Comparison of ENCODE assay signal across 23 cellular contexts in the genomic region with DNA sequence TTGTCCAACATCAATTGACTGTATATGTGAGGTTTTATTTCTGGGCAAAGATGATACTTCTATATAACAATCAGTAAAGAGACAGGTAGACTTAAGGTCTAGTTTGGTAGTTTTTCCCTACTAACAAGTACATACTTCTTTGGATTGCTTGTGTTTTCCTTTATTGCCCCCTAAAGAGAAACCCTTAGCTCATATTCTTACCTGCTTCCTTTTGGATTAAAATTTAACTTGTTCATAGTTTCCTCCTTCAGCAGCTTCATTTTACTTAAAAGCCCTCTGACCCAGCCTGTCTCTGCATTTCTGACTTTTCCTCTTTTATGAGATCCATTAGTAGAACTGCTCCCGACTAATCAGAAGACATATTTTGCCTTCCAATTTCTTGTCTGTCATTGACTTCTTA.
DNase-seq lines count a peak whose midpoint lies in the region; ATAC-seq and TF ChIP-seq lines count a peak whose summit lies in the region.
"Had no signal": no experiment of that assay in that cellular context is flagged by ENCODE, and none has a peak within 500 bp of the region (broad histone marks: within the 10 kb centered on the region; RNA-seq: fewer than 3 reads in every experiment).

No MANE protein-coding gene starts in this region.

- H3F3A ChIP-seq in MM.1S (ENCODE audit: insufficient read depth, low read length), result no peaks in the 10 kb centered on the region

- H3K9me3 ChIP-seq in mucosa of descending colon, result no peaks in the 10 kb centered on the region
- no peaks in the 10 kb centered on the region for H3K9me3 ChIP-seq in MM.1S (replicated peaks; ENCODE audit: insufficient read depth, low read length)
- H3K9me3 ChIP-seq in stomach, result no peaks in the 10 kb centered on the region
- H3K9me3 ChIP-seq: BE2C, BLaER1 had no signal

- no peak overlapping the region for H3K9ac ChIP-seq in MM.1S (ENCODE audit: low read length)
- H3K9ac ChIP-seq: BLaER1 had no signal

- H3K27ac ChIP-seq in MM.1S (ENCODE audit: low read length) (no peak overlapping the region), stomach (no peak overlapping the region)
- H3K27ac ChIP-seq: BLaER1 had no signal

- no peak for TF ChIP-seq POLR2A in stomach (IDR thresholded peaks at IDR 0.05)

- H3K4me3 ChIP-seq in mucosa of descending colon, result no peak overlapping the region
- no peak overlapping the region for H3K4me3 ChIP-seq in MM.1S (ENCODE audit: low read length)
- H3K4me3 ChIP-seq in stomach, result no peak overlapping the region
- H3K4me3 ChIP-seq: BLaER1, GM12878 had no signal

- no peaks in the 10 kb centered on the region for H3K36me3 ChIP-seq in mucosa of descending colon (ENCODE audit: low read depth)
- H3K36me3 ChIP-seq in MM.1S (replicated peaks; ENCODE audit: insufficient read depth, low read length), result no peaks in the 10 kb centered on the region
- H3K36me3 ChIP-seq in stomach, result no peaks in the 10 kb centered on the region
- H3K36me3 ChIP-seq: BE2C, BLaER1 had no signal

- peak; percentile 50 for ATAC-seq in mucosa of descending colon
- ATAC-seq: GM12878 had no signal

- TF ChIP-seq EP300 in stomach (IDR thresholded peaks at IDR 0.05), result no peak

- WGBS in stomach, 5 donors, result 61 to 88% (median 70%) methylated on average over 1 of the region's 1 CpG

- H3K9me2 ChIP-seq in MM.1S (replicated peaks; ENCODE audit: insufficient read depth, low read length), result no peaks in the 10 kb centered on the region

- TF ChIP-seq CTCF in mucosa of descending colon (IDR thresholded peaks at IDR 0.05), result no peak
- no peak for TF ChIP-seq CTCF in MM.1S (IDR thresholded peaks at IDR 0.05; ENCODE audit: low read length)
- TF ChIP-seq CTCF in stomach (IDR thresholded peaks at IDR 0.05), result no peak

- peak; percentile 4 for DNase-seq in kidney tubule cell (ENCODE audit: low spot score)
- DNase-seq in mucosa of descending colon, result no peak
- peak; percentile 4 for DNase-seq in renal cortical epithelial cell (ENCODE audit: low read depth)
- DNase-seq in D341Med (ENCODE audit: low spot score), result no peak
- no peak for DNase-seq in MM.1S
- no peak for DNase-seq in stomach
- DNase-seq: 8988T; ACHN; BE2C; C1 segment of cervical spinal cord; CD4-positive, alpha-beta memory T cell; CD4-positive, CD25-positive, alpha-beta regulatory T cell; CD8-positive, alpha-beta memory T cell; COR-L47; DMS 273 treated with DMSO at 0.1 percent for 48 hours; DMS153; DMS53; DMS79; DND-41; EL; GDM1 had no signal

- H3K4me2 ChIP-seq in MM.1S (ENCODE audit: low read depth, low read length), result no peak overlapping the region
- H3K4me2 ChIP-seq: BLaER1 had no signal

- H3K27me3 ChIP-seq in MM.1S (replicated peaks; ENCODE audit: insufficient read depth, low read length), result no peaks in the 10 kb centered on the region
- peaks cover 0 to under 1% (median 0%) of the 10 kb centered on the region in 3 donors for H3K27me3 ChIP-seq in stomach
- H3K27me3 ChIP-seq: BE2C had no signal

- no peaks in the 10 kb centered on the region for H3K79me2 ChIP-seq in MM.1S (ENCODE audit: low read length)

- H3K4me1 ChIP-seq in mucosa of descending colon (ENCODE audit: low read depth), result no peaks in the 10 kb centered on the region
- no peaks in the 10 kb centered on the region for H3K4me1 ChIP-seq in MM.1S (ENCODE audit: low read length)
- peaks cover 0 to 4% (median 0%) of the 10 kb centered on the region in 4 donors for H3K4me1 ChIP-seq in stomach
- H3K4me1 ChIP-seq: BE2C, BLaER1 had no signal

- no peaks in the 10 kb centered on the region for H4K20me1 ChIP-seq in MM.1S (ENCODE audit: insufficient read depth, low read length)

- intact Hi-C loops in mucosa of descending colon (cut with DNase I, micrococcal nuclease), result no loop called here
- intact Hi-C loops in stomach (cut with DNase I; ENCODE audit: low total_unique reads), result no loop called here

- H2AFZ ChIP-seq in MM.1S (ENCODE audit: low read length), result no peak overlapping the region

Comparison
In these comparisons a context has a peak if more than half of its experiments do, and no peak if none do; other contexts are left out.
1. DNase-seq: peak in kidney tubule cell (single experiment) and renal cortical epithelial cell (single experiment); none in mucosa of descending colon (0 of 3), D341Med (single experiment), MM.1S (single experiment) and stomach (single experiment).